In genomic region chr2:175864131-175864728, GRCh38 we compare ENCODE assay signal across 19 cellular contexts.
"Had no signal": no experiment of that assay in that cellular context is flagged by ENCODE, and none has a peak within 500 bp of the region (broad histone marks: within the 10 kb centered on the region; RNA-seq: fewer than 3 reads in every experiment).

No MANE protein-coding gene starts in this region.

- DNase-seq: activated CD4-positive, alpha-beta T cell treated with anti-CD3 and anti-CD28 coated beads, Interleukin-2, amount 50 U/mL, for 48 hours; activated CD4-positive, CD25-positive, alpha-beta regulatory T cell treated with anti-CD3 and anti-CD28 coated beads, Interleukin-2, amount 50 U/mL, for 72 hours; activated naive CD4-positive, alpha-beta T cell treated with Interleukin-2 at 50 U/mL for 16 hours; anterior cingulate cortex; brain microvascular endothelial cell; effector CD8-positive, alpha-beta T cell; hypothalamus; kidney glomerular epithelial cell; left ventricle myocardium superior; mucosa of descending colon; naive thymus-derived CD4-positive, alpha-beta T cell; posterior cingulate gyrus; stimulated activated CD4-positive, alpha-beta T cell treated with anti-CD3 and anti-CD28 coated beads, Interleukin-2, amount 100 ng/mL, for 48 hours; T1000 had no signal

- H3K36me3 ChIP-seq: brain microvascular endothelial cell had no signal

- H3K36me3 Mint-ChIP-seq: memory B cell; naive thymus-derived CD4-positive, alpha-beta T cell; stimulated activated memory B cell treated with anti-CD40 and anti-IgM and Interleukin-4, amounts not matched to agents 10 μg/mL and 1 μg/mL and 100 μg/mL, for 72 hours had no signal

- H3K4me3 ChIP-seq: mucosa of descending colon had no signal

- H3K9me3 Mint-ChIP-seq: activated T-helper 17 cell treated with anti-CD3 and anti-CD28 coated beads, Interleukin-2, amount 50 U/mL, for 72 hours; central memory CD8-positive, alpha-beta T cell; stimulated activated memory B cell treated with anti-CD40 and anti-IgM and Interleukin-4, amounts not matched to agents 10 μg/mL and 1 μg/mL and 100 μg/mL, for 72 hours had no signal

- H3K27me3 ChIP-seq: brain microvascular endothelial cell had no signal

- H3K27ac ChIP-seq: brain microvascular endothelial cell, epithelial cell of prostate had no signal

- H3K4me3 Mint-ChIP-seq: activated T-helper 17 cell treated with anti-CD3 and anti-CD28 coated beads, Interleukin-2, amount 50 U/mL, for 72 hours; central memory CD8-positive, alpha-beta T cell; memory B cell; naive thymus-derived CD4-positive, alpha-beta T cell; stimulated activated memory B cell treated with anti-CD40 and anti-IgM and Interleukin-4, amounts not matched to agents 10 μg/mL and 1 μg/mL and 100 μg/mL, for 72 hours had no signal

- H3K4me1 Mint-ChIP-seq: activated T-helper 17 cell treated with anti-CD3 and anti-CD28 coated beads, Interleukin-2, amount 50 U/mL, for 72 hours; central memory CD8-positive, alpha-beta T cell; memory B cell; naive thymus-derived CD4-positive, alpha-beta T cell; stimulated activated memory B cell treated with anti-CD40 and anti-IgM and Interleukin-4, amounts not matched to agents 10 μg/mL and 1 μg/mL and 100 μg/mL, for 72 hours had no signal

- H3K9me3 ChIP-seq: mucosa of descending colon had no signal

- H3K27me3 Mint-ChIP-seq: stimulated activated memory B cell treated with anti-CD40 and anti-IgM and Interleukin-4, amounts not matched to agents 10 μg/mL and 1 μg/mL and 100 μg/mL, for 72 hours had no signal

- H3K27ac Mint-ChIP-seq: activated T-helper 17 cell treated with anti-CD3 and anti-CD28 coated beads, Interleukin-2, amount 50 U/mL, for 72 hours; memory B cell; naive thymus-derived CD4-positive, alpha-beta T cell; stimulated activated memory B cell treated with anti-CD40 and anti-IgM and Interleukin-4, amounts not matched to agents 10 μg/mL and 1 μg/mL and 100 μg/mL, for 72 hours had no signal
